In the genomic region with DNA sequence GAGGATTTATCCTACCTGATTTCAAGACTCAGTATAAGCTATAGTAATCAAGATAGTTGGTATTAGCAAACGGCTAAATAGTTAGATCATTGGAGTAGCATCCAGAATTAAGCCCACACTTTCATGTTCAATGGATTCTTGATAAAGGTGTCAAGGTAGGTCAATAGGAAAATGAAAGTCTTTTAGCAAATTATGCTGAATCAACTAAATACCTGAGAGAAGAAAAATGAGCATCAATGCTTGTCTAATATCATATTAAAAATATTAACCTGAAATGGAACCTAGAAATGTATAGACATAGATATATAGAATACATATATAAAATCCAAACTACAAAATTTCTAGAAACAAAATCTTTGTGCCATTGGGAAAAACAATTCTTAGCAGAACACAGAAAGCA, we compare ENCODE assay signal across 8 cellular contexts.
"Had no signal": no experiment of that assay in that cellular context is flagged by ENCODE, and none has a peak within 500 bp of the region (broad histone marks: within the 10 kb centered on the region; RNA-seq: fewer than 3 reads in every experiment).

No MANE protein-coding gene starts in this region.

- H3K4me3 ChIP-seq: GM12878 had no signal

- ATAC-seq: GM12878 had no signal

- DNase-seq: GDM1, GF-D8 had no signal

- FAIRE-seq: G401.6, GM12878, GM12891, GM12892, GM18507, GM19239 had no signal
